ENCODE assay signal across 8 cellular contexts in genomic region chr15:73601449-73602425, GRCh38. TPM values are rescaled to one million over a fixed set of nuclear protein-coding genes. Genes with fewer than 3 reads are reported as not detected.
DNase-seq lines count a peak whose midpoint lies in the region; ATAC-seq and TF ChIP-seq lines count a peak whose summit lies in the region.

No MANE protein-coding gene starts in this region.

- no peak for TF ChIP-seq CTCF in Calu3 (IDR thresholded peaks at IDR 0.05; ENCODE audit: unreplicated experiment)
- no peak for TF ChIP-seq CTCF in neural progenitor cell (IDR thresholded peaks at IDR 0.05)
- no peak for TF ChIP-seq CTCF in GM13976 (IDR thresholded peaks at IDR 0.05; ENCODE audit: borderline replicate concordance, control extremely low read depth, extremely low read depth, insufficient read depth, missing control alignments)

- H3K4me1 Mint-ChIP-seq in Calu3 (ENCODE audit: low read depth, unreplicated experiment) (peaks cover 12% of the 10 kb centered on the region), neural progenitor cell (peaks cover 25% of the 10 kb centered on the region)

- in situ Hi-C loops in GM13976 (cut with MboI; ENCODE audit: low sequenced_read_pairs, unreplicated experiment): no loop called here

- H3K36me3 ChIP-seq in neural progenitor cell: no peaks in the 10 kb centered on the region

- no peaks in the 10 kb centered on the region for H3K9me3 ChIP-seq in neural progenitor cell (ENCODE audit: low read depth)

- H4K20me1 ChIP-seq in neural progenitor cell (ENCODE audit: low read depth): peaks cover 93% of the 10 kb centered on the region

- H3K27me3 Mint-ChIP-seq in Calu3 (ENCODE audit: unreplicated experiment): no peaks in the 10 kb centered on the region
- no peaks in the 10 kb centered on the region for H3K27me3 Mint-ChIP-seq in neural progenitor cell (ENCODE audit: insufficient read depth, low read depth)

- CTCF ChIA-PET in Calu3 (lab: Charles Lee): interaction anchor here (0.8 to 1.6 kb wide), 4 partner anchors 12 to 188 kb away, joined by 3 to 4 read pairs (median 4); no protein-coding TSS in a partner anchor

- H3K27ac ChIP-seq in neural progenitor cell: peak overlapping the region; percentile 85

- intact Hi-C loops in Calu3 (cut with micrococcal nuclease; ENCODE audit: unreplicated experiment): no loop called here

- H3K27me3 ChIP-seq in neural progenitor cell: no peaks in the 10 kb centered on the region

- peaks cover 78% of the 10 kb centered on the region for H3K4me1 ChIP-seq in neural progenitor cell

- no peaks in the 10 kb centered on the region for H3K9me3 Mint-ChIP-seq in Calu3 (ENCODE audit: low read depth, unreplicated experiment)
- H3K9me3 Mint-ChIP-seq in neural progenitor cell: no peaks in the 10 kb centered on the region

- H3K27ac Mint-ChIP-seq in Calu3 (ENCODE audit: unreplicated experiment): no peak overlapping the region
- H3K27ac Mint-ChIP-seq in neural progenitor cell: no peak overlapping the region

- BruUV-seq in Calu3 (replicated peaks; lab: Mats Ljungman, UMichigan): no TSS peak

- peak overlapping the region; percentile 20 for H3K4me3 ChIP-seq in neural progenitor cell

- H3K4me3 Mint-ChIP-seq in Calu3 (ENCODE audit: low read depth, unreplicated experiment) (no peak overlapping the region), neural progenitor cell (no peak overlapping the region)

- H3F3A ChIP-seq in neural progenitor cell (ENCODE audit: low read depth): peaks cover 50% of the 10 kb centered on the region

- peak overlapping the region; percentile 72 for H3K4me2 ChIP-seq in neural progenitor cell

- DNase-seq in Calu3 (peak; percentile 15), NOMO-1 treated with dmso at 0.1 percent for 144 hours (lab: John Stamatoyannopoulos, UW; ENCODE audit: unreplicated experiment) (peak; percentile 21), erythroblast (lab: John Stamatoyannopoulos, UW) (peak; percentile 24 to 31), neural progenitor cell (ENCODE audit: low spot score) (peak; percentile 38), NCI-H748 treated with DMSO at 0.1 percent for 48 hours (lab: John Stamatoyannopoulos, UW) (no peak), GM13976 (ENCODE audit: low spot score) (no peak)
- no peak for DNase-seq in activated effector memory CD4-positive, alpha-beta T cell treated with Interleukin-2 at 50 U/mL for 16 hours

- H3K9ac ChIP-seq in neural progenitor cell: no peak overlapping the region

- TF ChIP-seq POLR2A in erythroblast (IDR thresholded peaks at IDR 0.05; ENCODE audit: low read length): no peak

- ATAC-seq in GM21515 (IDR thresholded peaks at IDR 0.05; ENCODE audit: unreplicated experiment): no peak

- peaks cover 100% of the 10 kb centered on the region for H3K79me2 ChIP-seq in neural progenitor cell (ENCODE audit: low read depth)

- H3K36me3 Mint-ChIP-seq in Calu3 (ENCODE audit: insufficient read depth, unreplicated experiment) (no peaks in the 10 kb centered on the region), neural progenitor cell (peaks cover under 1% of the 10 kb centered on the region)

- H2AFZ ChIP-seq in neural progenitor cell (replicated peaks): no peak overlapping the region

RNA-seq across cellular contexts. Expression of gene NPTN, which starts 31.5 kb away (rescaled TPM):
- total RNA-seq in Calu3 (2022) (190 TPM in 2 replicates), neural progenitor cell (ENCODE audit: low replicate concordance) (84.4 and 110 TPM in 2 replicates)

Comparison
In these comparisons a context has a peak if more than half of its experiments do, and no peak if none do; other contexts are left out.
1. DNase-seq: peak in Calu3 (single experiment), NOMO-1 treated with dmso at 0.1 percent for 144 hours (single experiment), erythroblast (2 of 2) and neural progenitor cell (single experiment); none in activated effector memory CD4-positive, alpha-beta T cell treated with Interleukin-2 at 50 U/mL for 16 hours (single experiment), NCI-H748 treated with DMSO at 0.1 percent for 48 hours (single experiment) and GM13976 (single experiment).